Comparison of ENCODE assay signal across 8 cellular contexts in genomic region chr5:95554331-95554646, GRCh38. TPM values are rescaled to one million over a fixed set of nuclear protein-coding genes. Genes with fewer than 3 reads are reported as not detected.
DNase-seq lines count a peak whose midpoint lies in the region; ATAC-seq and TF ChIP-seq lines count a peak whose summit lies in the region.

No MANE protein-coding gene starts in this region.

- peaks cover 0 to 5% (median 0%) of the 10 kb centered on the region in 11 donors for H3K9me3 Mint-ChIP-seq in naive thymus-derived CD4-positive, alpha-beta T cell

- peaks cover 26 to 72% (median 53%) of the 10 kb centered on the region in 7 donors for H3K4me1 Mint-ChIP-seq in naive thymus-derived CD4-positive, alpha-beta T cell

- ATAC-seq in GM21717 (IDR thresholded peaks at IDR 0.05; ENCODE audit: unreplicated experiment) = peak; percentile 34
- peak; percentile 44 for ATAC-seq in naive thymus-derived CD4-positive, alpha-beta T cell

- H3K4me1 ChIP-seq in naive thymus-derived CD4-positive, alpha-beta T cell (ENCODE audit: control insufficient read depth in 2 of 2, insufficient read depth in 2 of 2, low read length in 2 of 2) = peaks cover 20 to 27% of the 10 kb centered on the region in 2 donors

- peak overlapping the region; percentile 90 to 100 (median 96) for H3K4me3 Mint-ChIP-seq in naive thymus-derived CD4-positive, alpha-beta T cell

- no peak for TF ChIP-seq CTCF in LNCaP clone FGC (IDR thresholded peaks at IDR 0.05; ENCODE audit: control insufficient read depth, extremely low read depth, insufficient read depth)
- no peak for TF ChIP-seq CTCF in cardiac fibroblast (IDR thresholded peaks at IDR 0.05; ENCODE audit: low read depth, low read length)

- H3K27me3 Mint-ChIP-seq in naive thymus-derived CD4-positive, alpha-beta T cell = peaks cover 0 to 2% (median 0%) of the 10 kb centered on the region in 5 donors

- H3K27ac Mint-ChIP-seq in naive thymus-derived CD4-positive, alpha-beta T cell = peak overlapping the region; percentile 92 to 98 (median 94)

- no peaks in the 10 kb centered on the region for H3K27me3 ChIP-seq in naive thymus-derived CD4-positive, alpha-beta T cell (ENCODE audit: control insufficient read depth in 2 of 2, insufficient read depth in 2 of 2, low read length in 2 of 2)

- in situ Hi-C loops in G401 (cut with HindIII; ENCODE audit: low sequenced_read_pairs) = no loop called here

- CTCF ChIA-PET in naive thymus-derived CD4-positive, alpha-beta T cell (lab: Charles Lee) = interaction anchor here (1.0 to 1.6 kb wide), 2 partner anchors 77 to 92 kb away, joined by 6 to 12 read pairs; partner anchors contain the start of gene RFESD

- no peak for DNase-seq in LNCaP clone FGC (ENCODE audit: low read depth)
- no peak for DNase-seq in cardiac fibroblast (ENCODE audit: low read depth in 2 of 2)
- DNase-seq in naive thymus-derived CD4-positive, alpha-beta T cell = no peak
- DNase-seq in G401 (ENCODE audit: low spot score) = no peak
- DNase-seq in NCI-H526 treated with DMSO at 0.1 percent for 48 hours (lab: John Stamatoyannopoulos, UW) = no peak
- no peak for DNase-seq in dermis blood vessel endothelial cell

- POLR2A ChIA-PET in naive thymus-derived CD4-positive, alpha-beta T cell (lab: Charles Lee) = interaction anchor here (0.5 to 2.1 kb wide), 7 partner anchors 11 to 294 kb away, joined by 3 to 25 read pairs (median 8); partner anchors contain the start of genes GPR150 and RFESD

- peaks cover 0 to 24% (median 16%) of the 10 kb centered on the region in 5 donors for H3K36me3 Mint-ChIP-seq in naive thymus-derived CD4-positive, alpha-beta T cell

- peaks cover 0 to 12% (median 7%) of the 10 kb centered on the region in 3 experiments for H3K36me3 ChIP-seq in naive thymus-derived CD4-positive, alpha-beta T cell (ENCODE audit: control insufficient read depth in 2 of 3, insufficient read depth in 3 of 3, low read length in 3 of 3)

- no peaks in the 10 kb centered on the region for H3K9me3 ChIP-seq in naive thymus-derived CD4-positive, alpha-beta T cell (ENCODE audit: control insufficient read depth in 2 of 3, low read length in 3 of 3)

- intact Hi-C loops in naive thymus-derived CD4-positive, alpha-beta T cell (cut with micrococcal nuclease) = loop anchor here (1.0 to 10.0 kb wide), 16 partner anchors 78 to 1629 kb away; partner anchors contain the start of genes CAST (in 2 of the 2), KIAA0825 (in 2 of the 2), RIOK2 (in 2 of the 2) and SLF1 (in 2 of the 2)

- H3K4me3 ChIP-seq in GM08714 (ENCODE audit: low read length) (peak overlapping the region; percentile 95), LNCaP clone FGC (ENCODE audit: low read depth, low read length) (peak overlapping the region; percentile 74), cardiac fibroblast (replicated peaks in 1 of 2; ENCODE audit: low read depth in 2 of 2, low read length in 2 of 2) (peak overlapping the region; percentile 65 to 87)
- peak overlapping the region; percentile 71 for H3K4me3 ChIP-seq in naive thymus-derived CD4-positive, alpha-beta T cell (ENCODE audit: low read length)

- H3K27ac ChIP-seq in naive thymus-derived CD4-positive, alpha-beta T cell (ENCODE audit: low read depth, low read length) = peak overlapping the region; percentile 83

RNA-seq across cellular contexts. Expression of gene SKIC3, which starts 0.5 kb away (rescaled TPM):
- total RNA-seq in naive thymus-derived CD4-positive, alpha-beta T cell = 100 to 1,000 TPM in 1 of 5 experiments, 10 to 100 TPM in 4; 74.6 to 103 (median 81.0) TPM
- 10 to 100 TPM; 27.6 to 43.1 TPM for polyA plus RNA-seq in naive thymus-derived CD4-positive, alpha-beta T cell
- total RNA-seq in G401 (2014; rRNA removed; shearing (Covaris generic)) = 45.8 and 59.0 TPM in 2 replicates
- 117 and 119 TPM in 2 replicates for total RNA-seq in dermis blood vessel endothelial cell

RNA-seq across cellular contexts. Expression of gene ARSK, which starts 0.6 kb away (rescaled TPM):
- 1 to 10 TPM; 2.5 to 8.5 (median 4.5) TPM for total RNA-seq in naive thymus-derived CD4-positive, alpha-beta T cell
- 10 to 100 TPM; 12.1 to 13.3 TPM for polyA plus RNA-seq in naive thymus-derived CD4-positive, alpha-beta T cell
- total RNA-seq in G401 (2014; rRNA removed; shearing (Covaris generic)) = 4.5 and 11.0 TPM in 2 replicates
- total RNA-seq in dermis blood vessel endothelial cell = 2.7 TPM in 2 replicates
